Comparison of ENCODE assay signal across 15 cellular contexts in the genomic region with DNA sequence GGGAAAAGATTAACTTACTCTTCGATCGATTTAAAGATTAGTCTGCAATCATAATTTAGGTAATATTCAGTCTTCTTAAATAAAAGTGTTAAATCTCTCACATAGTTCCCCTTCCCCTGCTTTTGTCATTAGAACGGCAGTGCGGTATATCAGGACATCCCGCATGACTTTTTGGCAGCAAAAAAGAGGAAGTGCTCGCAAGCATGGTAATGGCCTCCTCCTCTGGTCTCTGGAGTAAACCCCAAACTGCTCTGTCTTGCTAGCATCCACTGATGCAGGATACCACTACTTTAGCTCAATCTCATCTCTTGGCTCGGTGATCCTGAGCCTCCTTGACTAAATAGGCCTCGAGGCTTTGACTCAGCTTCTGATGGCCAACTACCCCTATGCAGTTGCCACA.
DNase-seq lines count a peak whose midpoint lies in the region; ATAC-seq and TF ChIP-seq lines count a peak whose summit lies in the region.
"Had no signal": no experiment of that assay in that cellular context is flagged by ENCODE, and none has a peak within 500 bp of the region (broad histone marks: within the 10 kb centered on the region; RNA-seq: fewer than 3 reads in every experiment).

No MANE protein-coding gene starts in this region.

- H3K4me2 ChIP-seq in OCI-LY1 (ENCODE audit: low read length), result no peak overlapping the region
- H3K4me2 ChIP-seq: neural progenitor cell had no signal

- H3K9me3 ChIP-seq in OCI-LY1 (ENCODE audit: low read length), result no peaks in the 10 kb centered on the region
- H3K9me3 ChIP-seq in MG63, result peaks cover 4% of the 10 kb centered on the region; the same call in 1 of the 2 replicates
- H3K9me3 ChIP-seq: BE2C had no signal

- no peaks in the 10 kb centered on the region for H3F3A ChIP-seq in OCI-LY1 (ENCODE audit: insufficient read depth, low read length)

- TF ChIP-seq CTCF in OCI-LY1 (IDR thresholded peaks at IDR 0.05; ENCODE audit: low read length), result no peak

- H3K4me3 ChIP-seq in OCI-LY1 (ENCODE audit: low read depth, low read length, poor library complexity, severe bottlenecking) (no peak overlapping the region), MG63 (no peak overlapping the region)
- H3K4me3 ChIP-seq: esophagus muscularis mucosa, neural progenitor cell had no signal

- H3K27me3 ChIP-seq in OCI-LY1 (ENCODE audit: insufficient read depth, low read length) (no peaks in the 10 kb centered on the region), MG63 (no peaks in the 10 kb centered on the region)
- H3K27me3 ChIP-seq: esophagus muscularis mucosa, neural progenitor cell had no signal

- peaks cover 2% of the 10 kb centered on the region for H3K9me3 Mint-ChIP-seq in memory B cell
- H3K9me3 Mint-ChIP-seq: activated T-cell treated with anti-CD3 and anti-CD28 coated beads, Interleukin-2, amount 50 U/mL, for 72 hours had no signal

- H3K27ac Mint-ChIP-seq in memory B cell, result peak overlapping the region; percentile 74
- H3K27ac Mint-ChIP-seq: neural progenitor cell; stimulated activated naive CD8-positive, alpha-beta T cell treated with anti-CD3 and anti-CD28 coated beads, Interleukin-15, amount 100 ng/mL, for 72 hours had no signal

- peaks cover 10% of the 10 kb centered on the region for H3K27me3 Mint-ChIP-seq in memory B cell
- H3K27me3 Mint-ChIP-seq: stimulated activated naive CD8-positive, alpha-beta T cell treated with anti-CD3 and anti-CD28 coated beads, Interleukin-15, amount 100 ng/mL, for 72 hours had no signal

- peaks cover 23% of the 10 kb centered on the region for H3K4me1 Mint-ChIP-seq in memory B cell

- ATAC-seq in HG02870 (IDR thresholded peaks at IDR 0.05; ENCODE audit: unreplicated experiment) (peak; percentile 67), memory B cell (ENCODE audit: low read depth) (peak; percentile 96), HG03039 (IDR thresholded peaks at IDR 0.05; ENCODE audit: unreplicated experiment) (no peak), HG02852 (IDR thresholded peaks at IDR 0.05; ENCODE audit: unreplicated experiment) (no peak)
- ATAC-seq: activated T-cell treated with anti-CD3 and anti-CD28 coated beads, Interleukin-2, amount 50 U/mL, for 72 hours; left ventricle myocardium superior; stimulated activated naive CD8-positive, alpha-beta T cell treated with anti-CD3 and anti-CD28 coated beads, Interleukin-15, amount 100 ng/mL, for 72 hours had no signal

- H3K4me3 Mint-ChIP-seq in memory B cell, result no peak overlapping the region
- H3K4me3 Mint-ChIP-seq: activated T-cell treated with anti-CD3 and anti-CD28 coated beads, Interleukin-2, amount 50 U/mL, for 72 hours; neural progenitor cell had no signal

- H4K20me1 ChIP-seq in OCI-LY1 (ENCODE audit: insufficient read depth, low read length), result no peaks in the 10 kb centered on the region

- no peak overlapping the region for H3K27ac ChIP-seq in OCI-LY1 (ENCODE audit: low read depth, low read length, poor library complexity, severe bottlenecking)
- H3K27ac ChIP-seq: esophagus muscularis mucosa, neural progenitor cell had no signal

- peaks cover 6% of the 10 kb centered on the region for H3K36me3 Mint-ChIP-seq in memory B cell
- H3K36me3 Mint-ChIP-seq: neural progenitor cell had no signal

- no peaks in the 10 kb centered on the region for H3K79me2 ChIP-seq in OCI-LY1 (ENCODE audit: insufficient read depth, low read length)

- H3K36me3 ChIP-seq in OCI-LY1 (ENCODE audit: insufficient read depth, low read length), result no peaks in the 10 kb centered on the region
- H3K36me3 ChIP-seq in MG63, result no peaks in the 10 kb centered on the region
- H3K36me3 ChIP-seq: BE2C, esophagus muscularis mucosa, neural progenitor cell had no signal

- peak; percentile 31 for DNase-seq in GF-D8 (lab: John Stamatoyannopoulos, UW)
- DNase-seq in memory B cell (ENCODE audit: low spot score in 2 of 2), result peak; percentile 29 to 58
- no peak for DNase-seq in activated gamma-delta T cell treated with Interleukin-2 at 50 U/mL for 16 hours
- no peak for DNase-seq in MG63
- DNase-seq: activated T-cell treated with anti-CD3 and anti-CD28 coated beads, Interleukin-2, amount 50 U/mL, for 72 hours; BE2C; IMR-90; left ventricle myocardium superior; stimulated activated naive CD8-positive, alpha-beta T cell treated with anti-CD3 and anti-CD28 coated beads, Interleukin-15, amount 100 ng/mL, for 72 hours had no signal

- H3K9ac ChIP-seq in OCI-LY1 (ENCODE audit: low read length), result no peak overlapping the region
- H3K9ac ChIP-seq: neural progenitor cell had no signal

- H2AFZ ChIP-seq in OCI-LY1 (ENCODE audit: low read length), result peak overlapping the region; percentile 60; the same call in 1 of the 2 replicates
- H2AFZ ChIP-seq: neural progenitor cell had no signal

- H3K4me1 ChIP-seq in OCI-LY1 (ENCODE audit: insufficient read depth, low read length, severe bottlenecking), result peaks cover 18% of the 10 kb centered on the region
- H3K4me1 ChIP-seq: BE2C, neural progenitor cell had no signal

- H3K9me2 ChIP-seq in OCI-LY1 (ENCODE audit: low read depth, low read length), result no peaks in the 10 kb centered on the region

Comparison
In these comparisons a context has a peak if more than half of its experiments do, and no peak if none do; other contexts are left out.
1. DNase-seq: peak in GF-D8 (single experiment) and memory B cell (2 of 2); none in activated gamma-delta T cell treated with Interleukin-2 at 50 U/mL for 16 hours (single experiment) and MG63 (single experiment).
2. ATAC-seq: peak in HG02870 (single experiment) and memory B cell (single experiment); none in HG03039 (single experiment) and HG02852 (single experiment).